1 cellular context compared by ENCODE assay signal in the genomic region with DNA sequence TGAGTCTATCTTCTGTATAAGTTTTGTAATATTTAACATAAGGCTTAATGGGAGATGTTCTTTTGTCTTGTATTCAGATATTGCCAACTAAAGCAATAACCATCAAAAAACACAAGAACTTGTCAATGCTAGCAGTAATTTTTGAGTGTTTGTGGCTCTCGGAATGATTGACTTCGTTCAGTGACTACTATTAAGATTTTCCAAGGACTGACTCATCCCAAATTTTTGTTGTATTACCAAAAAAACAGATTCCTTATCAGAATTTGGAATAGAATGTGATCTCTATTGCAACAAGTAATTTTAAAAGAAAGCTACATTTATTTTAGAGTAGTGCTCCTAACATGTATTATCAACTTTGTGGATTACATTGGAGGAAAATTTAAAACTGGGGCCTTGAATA.
TF ChIP-seq lines count a peak whose summit lies in the region.

No MANE protein-coding gene starts in this region.

TF ChIP-seq in IMR-90, 13 proteins besides CTCF, POLR2A, EP300 and RAD21:
- peak; percentile 10; the same call in 1 of the 2 replicates for TF ChIP-seq MAFK (IDR thresholded peaks at IDR 0.05; ENCODE audit: low read depth, low read length)
- TF ChIP-seq, protein P1, sequence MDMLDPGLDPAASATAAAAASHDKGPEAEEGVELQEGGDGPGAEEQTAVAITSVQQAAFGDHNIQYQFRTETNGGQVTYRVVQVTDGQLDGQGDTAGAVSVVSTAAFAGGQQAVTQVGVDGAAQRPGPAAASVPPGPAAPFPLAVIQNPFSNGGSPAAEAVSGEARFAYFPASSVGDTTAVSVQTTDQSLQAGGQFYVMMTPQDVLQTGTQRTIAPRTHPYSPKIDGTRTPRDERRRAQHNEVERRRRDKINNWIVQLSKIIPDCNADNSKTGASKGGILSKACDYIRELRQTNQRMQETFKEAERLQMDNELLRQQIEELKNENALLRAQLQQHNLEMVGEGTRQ (IDR thresholded peaks at IDR 0.05; ENCODE audit: low read depth, low read length) = no peak
- TF ChIP-seq, protein P2, sequence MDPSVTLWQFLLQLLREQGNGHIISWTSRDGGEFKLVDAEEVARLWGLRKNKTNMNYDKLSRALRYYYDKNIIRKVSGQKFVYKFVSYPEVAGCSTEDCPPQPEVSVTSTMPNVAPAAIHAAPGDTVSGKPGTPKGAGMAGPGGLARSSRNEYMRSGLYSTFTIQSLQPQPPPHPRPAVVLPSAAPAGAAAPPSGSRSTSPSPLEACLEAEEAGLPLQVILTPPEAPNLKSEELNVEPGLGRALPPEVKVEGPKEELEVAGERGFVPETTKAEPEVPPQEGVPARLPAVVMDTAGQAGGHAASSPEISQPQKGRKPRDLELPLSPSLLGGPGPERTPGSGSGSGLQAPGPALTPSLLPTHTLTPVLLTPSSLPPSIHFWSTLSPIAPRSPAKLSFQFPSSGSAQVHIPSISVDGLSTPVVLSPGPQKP (IDR thresholded peaks at IDR 0.05; ENCODE audit: borderline replicate concordance, low read depth, low read length) = no peak
- TF ChIP-seq SMC3 (IDR thresholded peaks at IDR 0.05; ENCODE audit: low read depth, low read length) = no peak
